40 cellular contexts compared by ENCODE assay signal in genomic region chr1:240792915-240793525, GRCh38.
"Had no signal": no experiment of that assay in that cellular context is flagged by ENCODE, and none has a peak within 500 bp of the region (broad histone marks: within the 10 kb centered on the region; RNA-seq: fewer than 3 reads in every experiment).

No MANE protein-coding gene starts in this region.

- H3K27ac Mint-ChIP-seq: activated B cell treated with CpG ODN at 0.5 μM for 24 hours; activated CD4-positive, alpha-beta memory T cell treated with anti-CD3 and anti-CD28 coated beads for 36 hours; activated CD4-positive, alpha-beta T cell treated with anti-CD3 and anti-CD28 coated beads, Interleukin-2, amount 10 ng/mL, durations not matched to agents 24 days and 14 days; activated CD8-positive, alpha-beta T cell treated with anti-CD3 and anti-CD28 coated beads for 36 hours; activated naive CD4-positive, alpha-beta T cell treated with anti-CD3 and anti-CD28 coated beads for 36 hours; activated naive CD4-positive, alpha-beta T cell treated with anti-CD3 and anti-CD28 coated beads, Interleukin-2, amount 50 U/mL, for 24 hours; activated naive CD8-positive, alpha-beta T cell; activated naive CD8-positive, alpha-beta T cell treated with anti-CD3 and anti-CD28 coated beads, Interleukin-2, amount 10 ng/mL, durations not matched to agents 7 days and 5 days; activated naive CD8-positive, alpha-beta T cell treated with anti-CD3 and anti-CD28 coated beads, Interleukin-2, amount 50 U/mL, for 24 hours; activated T-cell treated with anti-CD3 and anti-CD28 coated beads, Interleukin-2, amount 50 U/mL, for 72 hours; activated T-helper 1 cell treated with anti-CD3 and anti-CD28 coated beads, Interleukin-12 subunit alpha, Interleukin-12 subunit beta, Interleukin-2, Interleukin-4 antibody, amounts not matched to agents 30 ng/mL and 10 ng/mL and 1 ng/mL, durations not matched to agents 14 hours and 24 hours and 36 hours; activated T-helper 17 cell treated with anti-CD3 and anti-CD28 coated beads, Interleukin-2, amount 50 U/mL, for 72 hours; T-helper 1 cell treated with Interleukin-12 subunit alpha and Interleukin-12 subunit beta and Interleukin-4 antibody, amounts not matched to agents 30 μg/mL and 1 μg/mL, for 36 hours; T-helper 2 cell treated with Interferon-gamma antibody and Interleukin-4, amounts not matched to agents 5 μg/mL and 100 μg/mL, for 36 hours had no signal

- ATAC-seq: body of pancreas had no signal

- H3K27me3 Mint-ChIP-seq: activated B cell treated with CpG ODN at 0.5 μM for 24 hours; activated CD4-positive, alpha-beta T cell treated with anti-CD3 and anti-CD28 coated beads, Interleukin-2, amount 10 ng/mL, durations not matched to agents 24 days and 14 days; central memory CD8-positive, alpha-beta T cell had no signal

- H3K9me3 Mint-ChIP-seq: activated B cell treated with CpG ODN at 0.5 μM for 24 hours; activated CD4-positive, alpha-beta memory T cell treated with anti-CD3 and anti-CD28 coated beads for 36 hours; activated CD4-positive, alpha-beta T cell treated with anti-CD3 and anti-CD28 coated beads, Interleukin-2, amount 10 ng/mL, durations not matched to agents 24 days and 14 days; activated naive CD4-positive, alpha-beta T cell treated with anti-CD3 and anti-CD28 coated beads, Interleukin-2, amount 50 U/mL, for 24 hours; activated naive CD8-positive, alpha-beta T cell treated with anti-CD3 and anti-CD28 coated beads, Interleukin-2, amount 10 ng/mL, durations not matched to agents 7 days and 5 days; activated T-cell treated with anti-CD3 and anti-CD28 coated beads, Interleukin-2, amount 50 U/mL, for 4 hours; activated T-helper 1 cell treated with anti-CD3 and anti-CD28 coated beads, Interleukin-12 subunit alpha, Interleukin-12 subunit beta, Interleukin-2, Interleukin-4 antibody, amounts not matched to agents 30 ng/mL and 10 ng/mL and 1 ng/mL, durations not matched to agents 14 hours and 24 hours and 36 hours; activated T-helper 17 cell treated with anti-CD3 and anti-CD28 coated beads, Interleukin-2, amount 50 U/mL, for 72 hours; T-helper 1 cell treated with Interleukin-12 subunit alpha and Interleukin-12 subunit beta and Interleukin-4 antibody, amounts not matched to agents 30 μg/mL and 1 μg/mL, for 36 hours; T-helper 2 cell treated with Interferon-gamma antibody and Interleukin-4, amounts not matched to agents 5 μg/mL and 100 μg/mL, for 36 hours had no signal

- H3K27ac ChIP-seq: body of pancreas, brain microvascular endothelial cell, cardiac muscle cell, VCaP had no signal

- H3K9me3 ChIP-seq: body of pancreas had no signal

- H3K36me3 Mint-ChIP-seq: activated CD4-positive, alpha-beta memory T cell treated with anti-CD3 and anti-CD28 coated beads for 36 hours; activated naive CD4-positive, alpha-beta T cell treated with anti-CD3 and anti-CD28 coated beads, Interleukin-2, amount 50 U/mL, for 24 hours; activated naive CD8-positive, alpha-beta T cell; activated naive CD8-positive, alpha-beta T cell treated with anti-CD3 and anti-CD28 coated beads, Interleukin-2, amount 10 ng/mL, durations not matched to agents 7 days and 5 days had no signal

- H3K4me1 ChIP-seq: body of pancreas had no signal

- FAIRE-seq: astrocyte, bronchial epithelial cell, TTC549 had no signal

- H3K4me1 Mint-ChIP-seq: activated B cell treated with CpG ODN at 0.5 μM for 24 hours; activated CD4-positive, alpha-beta T cell treated with anti-CD3 and anti-CD28 coated beads, Interleukin-2, amount 10 ng/mL, durations not matched to agents 24 days and 14 days; activated naive CD4-positive, alpha-beta T cell treated with anti-CD3 and anti-CD28 coated beads, Interleukin-2, amount 50 U/mL, for 24 hours; activated naive CD8-positive, alpha-beta T cell treated with anti-CD3 and anti-CD28 coated beads, Interleukin-2, amount 10 ng/mL, durations not matched to agents 7 days and 5 days; activated naive CD8-positive, alpha-beta T cell treated with anti-CD3 and anti-CD28 coated beads, Interleukin-2, amount 50 U/mL, for 24 hours; activated T-helper 17 cell treated with anti-CD3 and anti-CD28 coated beads, Interleukin-2, amount 50 U/mL, for 72 hours; central memory CD8-positive, alpha-beta T cell had no signal

- DNase-seq: activated B cell treated with CpG ODN at 0.5 μM for 24 hours; activated CD4-positive, alpha-beta memory T cell treated with anti-CD3 and anti-CD28 coated beads for 36 hours; activated CD4-positive, alpha-beta T cell treated with anti-CD3 and anti-CD28 coated beads for 4 hours; activated CD4-positive, alpha-beta T cell treated with anti-CD3 and anti-CD28 coated beads, Interleukin-2, amount 10 ng/mL, durations not matched to agents 24 days and 14 days; activated CD4-positive, alpha-beta T cell treated with anti-CD3 and anti-CD28 coated beads, Interleukin-2, amount 50 U/mL, for 1 hour; activated CD4-positive, alpha-beta T cell treated with anti-CD3 and anti-CD28 coated beads, Interleukin-2, amount 50 U/mL, for 4 hours; activated CD4-positive, CD25-positive, alpha-beta regulatory T cell treated with anti-CD3 and anti-CD28 coated beads, Interleukin-2, amount 50 U/mL, for 72 hours; activated CD8-positive, alpha-beta memory T cell treated with anti-CD3 and anti-CD28 coated beads, Interleukin-2, amount 50 U/mL, for 4 hours; activated CD8-positive, alpha-beta T cell treated with anti-CD3 and anti-CD28 coated beads for 36 hours; activated effector memory CD4-positive, alpha-beta T cell treated with anti-CD3 and anti-CD28 coated beads, Interleukin-2, amount 50 U/mL, for 16 hours; activated gamma-delta T cell treated with Interleukin-2 at 50 U/mL for 16 hours; activated naive CD4-positive, alpha-beta T cell; activated naive CD4-positive, alpha-beta T cell treated with anti-CD3 and anti-CD28 coated beads for 36 hours; activated naive CD8-positive, alpha-beta T cell treated with anti-CD3 and anti-CD28 coated beads, Interleukin-2, amount 10 ng/mL, durations not matched to agents 7 days and 5 days; activated naive CD8-positive, alpha-beta T cell treated with anti-CD3 and anti-CD28 coated beads, Interleukin-2, amount 50 U/mL, for 24 hours; activated T-cell treated with anti-CD3 and anti-CD28 coated beads for 4 hours; activated T-cell treated with anti-CD3 and anti-CD28 coated beads, Interleukin-2, amount 50 U/mL, for 1 hour; activated T-cell treated with anti-CD3 and anti-CD28 coated beads, Interleukin-2, amount 50 U/mL, for 4 hours; activated T-cell treated with anti-CD3 and anti-CD28 coated beads, Interleukin-2, amount 50 U/mL, for 72 hours; amygdala; anterior cingulate cortex; body of pancreas; brain microvascular endothelial cell; caudate nucleus; cerebellar nuclear complex; T-helper 1 cell; T-helper 2 cell; T-helper 9 cell had no signal

- H3K27me3 ChIP-seq: body of pancreas, brain microvascular endothelial cell, cardiac muscle cell had no signal

- H3K4me3 ChIP-seq: body of pancreas, cardiac muscle cell had no signal

- H3K4me3 Mint-ChIP-seq: activated B cell treated with CpG ODN at 0.5 μM for 24 hours; activated CD4-positive, alpha-beta memory T cell treated with anti-CD3 and anti-CD28 coated beads for 36 hours; activated CD4-positive, alpha-beta T cell treated with anti-CD3 and anti-CD28 coated beads, Interleukin-2, amount 10 ng/mL, durations not matched to agents 24 days and 14 days; activated CD8-positive, alpha-beta T cell treated with anti-CD3 and anti-CD28 coated beads for 36 hours; activated naive CD4-positive, alpha-beta T cell treated with anti-CD3 and anti-CD28 coated beads for 36 hours; activated naive CD4-positive, alpha-beta T cell treated with anti-CD3 and anti-CD28 coated beads, Interleukin-2, amount 50 U/mL, for 24 hours; activated naive CD8-positive, alpha-beta T cell; activated naive CD8-positive, alpha-beta T cell treated with anti-CD3 and anti-CD28 coated beads, Interleukin-2, amount 10 ng/mL, durations not matched to agents 7 days and 5 days; activated naive CD8-positive, alpha-beta T cell treated with anti-CD3 and anti-CD28 coated beads, Interleukin-2, amount 50 U/mL, for 24 hours; activated T-cell treated with anti-CD3 and anti-CD28 coated beads, Interleukin-2, amount 50 U/mL, for 4 hours; activated T-cell treated with anti-CD3 and anti-CD28 coated beads, Interleukin-2, amount 50 U/mL, for 72 hours; activated T-helper 1 cell treated with anti-CD3 and anti-CD28 coated beads, Interleukin-12 subunit alpha, Interleukin-12 subunit beta, Interleukin-2, Interleukin-4 antibody, amounts not matched to agents 30 ng/mL and 10 ng/mL and 1 ng/mL, durations not matched to agents 14 hours and 24 hours and 36 hours; activated T-helper 17 cell treated with anti-CD3 and anti-CD28 coated beads, Interleukin-2, amount 50 U/mL, for 72 hours; central memory CD8-positive, alpha-beta T cell; T-helper 1 cell treated with Interleukin-12 subunit alpha and Interleukin-12 subunit beta and Interleukin-4 antibody, amounts not matched to agents 30 μg/mL and 1 μg/mL, for 36 hours; T-helper 2 cell treated with Interferon-gamma antibody and Interleukin-4, amounts not matched to agents 5 μg/mL and 100 μg/mL, for 36 hours had no signal

- H3K36me3 ChIP-seq: brain microvascular endothelial cell, cardiac muscle cell had no signal
